17 cellular contexts compared by ENCODE assay signal in genomic region chr11:79159657-79160450, GRCh38.
DNase-seq lines count a peak whose midpoint lies in the region; ATAC-seq and TF ChIP-seq lines count a peak whose summit lies in the region.
"Had no signal": no experiment of that assay in that cellular context is flagged by ENCODE, and none has a peak within 500 bp of the region (broad histone marks: within the 10 kb centered on the region; RNA-seq: fewer than 3 reads in every experiment).

No MANE protein-coding gene starts in this region.

- intact Hi-C loops in left lung (cut with DNase I) = no loop called here

- H3K4me3 ChIP-seq in RWPE2 (ENCODE audit: severe bottlenecking) (no peak overlapping the region), fibroblast of the aortic adventitia (ENCODE audit: low read depth, low read length) (no peak overlapping the region), left lung (no peak overlapping the region)
- H3K4me3 ChIP-seq: lower lobe of right lung, stomach had no signal

- H3K9me3 ChIP-seq in RWPE2 (ENCODE audit: severe bottlenecking) (no peaks in the 10 kb centered on the region), left lung (no peaks in the 10 kb centered on the region)
- H3K9me3 ChIP-seq: lower lobe of right lung, stomach had no signal

- peaks cover 3% of the 10 kb centered on the region for H3K36me3 Mint-ChIP-seq in type B pancreatic cell
- H3K36me3 Mint-ChIP-seq: activated CD8-positive, alpha-beta memory T cell treated with anti-CD3 and anti-CD28 coated beads, Interleukin-2, amount 10 ng/mL, durations not matched to agents 7 days and 5 days; WTC11 had no signal

- H3K4me1 Mint-ChIP-seq in type B pancreatic cell (ENCODE audit: unreplicated experiment) = peaks cover 7% of the 10 kb centered on the region
- H3K4me1 Mint-ChIP-seq: activated CD8-positive, alpha-beta memory T cell treated with anti-CD3 and anti-CD28 coated beads, Interleukin-2, amount 10 ng/mL, durations not matched to agents 7 days and 5 days; central memory CD8-positive, alpha-beta T cell had no signal

- H3K36me3 ChIP-seq in RWPE2 (ENCODE audit: low read depth) (no peaks in the 10 kb centered on the region), left lung (no peaks in the 10 kb centered on the region)
- H3K36me3 ChIP-seq: lower lobe of right lung, stomach had no signal

- H3K27ac ChIP-seq in RWPE2 (ENCODE audit: poor library complexity, severe bottlenecking) = no peak overlapping the region
- no peak overlapping the region for H3K27ac ChIP-seq in left lung
- H3K27ac ChIP-seq: epithelial cell of prostate, lower lobe of right lung, stomach had no signal

- H3K27ac Mint-ChIP-seq in type B pancreatic cell = no peak overlapping the region
- H3K27ac Mint-ChIP-seq: activated CD8-positive, alpha-beta memory T cell treated with anti-CD3 and anti-CD28 coated beads, Interleukin-2, amount 10 ng/mL, durations not matched to agents 7 days and 5 days; WTC11 had no signal

- TF ChIP-seq CTCF in RWPE2 (IDR thresholded peaks at IDR 0.05; ENCODE audit: poor library complexity, severe bottlenecking) (peak; percentile 13), fibroblast of the aortic adventitia (IDR thresholded peaks at IDR 0.05; ENCODE audit: insufficient read depth, low read length) (peak; percentile 40), type B pancreatic cell (conservative IDR thresholded peaks at IDR 0.05) (peak; percentile 56), left lung (IDR thresholded peaks at IDR 0.05) (no peak)

- DNase-seq in NOMO-1 treated with DMSO at 0.1 percent for 48 hours (lab: John Stamatoyannopoulos, UW; ENCODE audit: unreplicated experiment) (peak; percentile 16), NOMO-1 (lab: John Stamatoyannopoulos, UW; ENCODE audit: unreplicated experiment in 2 of 2) (no peak), RWPE2 (ENCODE audit: low spot score) (no peak), fibroblast of the aortic adventitia (ENCODE audit: low read depth) (peak; percentile 13), type B pancreatic cell (ENCODE audit: extremely low spot score, unreplicated experiment) (no peak), T-helper 1 cell (no peak), left lung (no peak)
- DNase-seq: activated CD8-positive, alpha-beta memory T cell treated with anti-CD3 and anti-CD28 coated beads, Interleukin-2, amount 10 ng/mL, durations not matched to agents 7 days and 5 days; activated naive CD4-positive, alpha-beta T cell treated with Interleukin-2 at 50 U/mL for 16 hours; lower lobe of right lung; small intestine; stomach; SW 1271 had no signal

- H3K27me3 Mint-ChIP-seq in type B pancreatic cell = no peaks in the 10 kb centered on the region
- H3K27me3 Mint-ChIP-seq: activated CD8-positive, alpha-beta memory T cell treated with anti-CD3 and anti-CD28 coated beads, Interleukin-2, amount 10 ng/mL, durations not matched to agents 7 days and 5 days; central memory CD8-positive, alpha-beta T cell had no signal

- H3K4me1 ChIP-seq in RWPE2 (ENCODE audit: insufficient read depth, poor library complexity, severe bottlenecking) (peaks cover 24% of the 10 kb centered on the region), left lung (no peaks in the 10 kb centered on the region)
- H3K4me1 ChIP-seq: lower lobe of right lung, stomach had no signal

- no peak overlapping the region for H3K4me3 Mint-ChIP-seq in type B pancreatic cell
- H3K4me3 Mint-ChIP-seq: activated CD8-positive, alpha-beta memory T cell treated with anti-CD3 and anti-CD28 coated beads, Interleukin-2, amount 10 ng/mL, durations not matched to agents 7 days and 5 days; central memory CD8-positive, alpha-beta T cell; WTC11 had no signal

- H3K9me3 Mint-ChIP-seq in type B pancreatic cell = no peaks in the 10 kb centered on the region

- H3K27me3 ChIP-seq in RWPE2 (ENCODE audit: insufficient read depth, poor library complexity, severe bottlenecking) (no peaks in the 10 kb centered on the region), left lung (no peaks in the 10 kb centered on the region)
- H3K27me3 ChIP-seq: stomach had no signal

- ATAC-seq in RWPE2 (ENCODE audit: low read depth) (no peak), HG03039 (IDR thresholded peaks at IDR 0.05; ENCODE audit: unreplicated experiment) (no peak), left lung (no peak)
- ATAC-seq: activated CD8-positive, alpha-beta memory T cell treated with anti-CD3 and anti-CD28 coated beads, Interleukin-2, amount 10 ng/mL, durations not matched to agents 7 days and 5 days; lower lobe of right lung had no signal

Comparison
In these comparisons a context has a peak if more than half of its experiments do, and no peak if none do; other contexts are left out.
1. DNase-seq: peak in NOMO-1 treated with DMSO at 0.1 percent for 48 hours (single experiment) and fibroblast of the aortic adventitia (single experiment); none in NOMO-1 (0 of 2), RWPE2 (single experiment), type B pancreatic cell (single experiment), T-helper 1 cell (0 of 5) and left lung (0 of 2).
2. CTCF ChIP-seq: peak in RWPE2 (single experiment), fibroblast of the aortic adventitia (single experiment) and type B pancreatic cell (single experiment); none in left lung (0 of 2).